ENCODE assay signal across 23 cellular contexts in the genomic region with DNA sequence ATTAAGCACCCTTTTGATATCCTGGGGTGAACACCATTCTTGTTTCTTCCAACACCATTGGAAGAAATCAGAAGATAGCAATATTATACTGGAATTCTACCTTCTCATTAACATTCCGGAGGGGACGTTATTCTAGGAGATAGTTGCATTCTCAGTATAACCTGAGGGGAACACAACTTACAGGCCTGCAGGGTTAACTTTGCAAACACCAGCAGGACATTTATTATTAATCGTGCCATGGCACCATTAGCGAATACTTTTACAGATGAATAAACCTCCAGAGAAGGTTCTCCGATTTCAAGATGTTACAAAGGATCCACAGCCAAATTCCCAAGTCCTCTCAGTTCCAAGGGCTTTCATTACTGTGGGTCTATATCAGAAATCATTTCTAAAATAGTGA.
"Had no signal": no experiment of that assay in that cellular context is flagged by ENCODE, and none has a peak within 500 bp of the region (broad histone marks: within the 10 kb centered on the region; RNA-seq: fewer than 3 reads in every experiment).

No MANE protein-coding gene starts in this region.

- H3K27ac Mint-ChIP-seq: stimulated activated effector memory CD8-positive, alpha-beta T cell treated with anti-CD3 and anti-CD28 coated beads, Interleukin-12 subunit alpha, Interleukin-12 subunit beta, amount 100 ng/mL, for 72 hours; stimulated activated memory B cell treated with anti-CD40 and anti-IgM and Interleukin-4, amounts not matched to agents 10 μg/mL and 1 μg/mL and 100 μg/mL, for 72 hours; stimulated activated naive B cell treated with anti-CD40 and anti-IgM and Interleukin-4, amounts not matched to agents 10 μg/mL and 1 μg/mL and 100 μg/mL, for 72 hours; stimulated activated naive CD8-positive, alpha-beta T cell treated with anti-CD3 and anti-CD28 coated beads, Interleukin-15, amount 100 ng/mL, for 72 hours; stimulated activated naive CD8-positive, alpha-beta T cell treated with anti-CD3 and anti-CD28 coated beads, Interleukin-15, Interleukin-2, amounts not matched to agents 100 ng/mL and 50 ng/mL, for 24 hours; type B pancreatic cell had no signal

- DNase-seq: stimulated activated CD4-positive, alpha-beta T cell treated with anti-CD3 and anti-CD28 coated beads, Interleukin-2, amount 100 ng/mL, for 48 hours; stimulated activated CD4-positive, alpha-beta T cell treated with anti-CD3 and anti-CD28 coated beads, Interleukin-4, amount 100 ng/mL, for 1 hour; stimulated activated CD4-positive, alpha-beta T cell treated with anti-CD3 and anti-CD28 coated beads, Interleukin-4, amount 100 ng/mL, for 24 hours; stimulated activated CD4-positive, alpha-beta T cell treated with anti-CD3 and anti-CD28 coated beads, Interleukin-4, amount 100 ng/mL, for 4 hours; stimulated activated CD8-positive, alpha-beta memory T cell treated with anti-CD3 and anti-CD28 coated beads, Interleukin-4, amount 100 ng/mL, for 48 hours; stimulated activated naive B cell treated with anti-CD40 and anti-IgM and Interleukin-4, amounts not matched to agents 10 μg/mL and 1 μg/mL and 100 μg/mL, for 72 hours; stimulated activated naive CD4-positive, alpha-beta T cell; stimulated activated naive CD4-positive, alpha-beta T cell treated with Interleukin-2 at 50 U/mL for 16 hours; stimulated activated naive CD8-positive, alpha-beta T cell treated with anti-CD3 and anti-CD28 coated beads, Interleukin-15, amount 100 ng/mL, for 72 hours; stimulated activated naive CD8-positive, alpha-beta T cell treated with anti-CD3 and anti-CD28 coated beads, Interleukin-15, Interleukin-2, amounts not matched to agents 100 U/mL and 50 U/mL, for 24 hours; stomach; substantia nigra; testis; thyroid gland; tibial artery; transverse colon; upper lobe of left lung; upper lobe of right lung; uterus had no signal

- H3K27me3 Mint-ChIP-seq: stimulated activated memory B cell treated with anti-CD40 and anti-IgM and Interleukin-4, amounts not matched to agents 10 μg/mL and 1 μg/mL and 100 μg/mL, for 72 hours; type B pancreatic cell had no signal

- H3K36me3 Mint-ChIP-seq: stimulated activated effector memory CD8-positive, alpha-beta T cell treated with anti-CD3 and anti-CD28 coated beads, Interleukin-12 subunit alpha, Interleukin-12 subunit beta, amount 100 ng/mL, for 72 hours; stimulated activated memory B cell treated with anti-CD40 and anti-IgM and Interleukin-4, amounts not matched to agents 10 μg/mL and 1 μg/mL and 100 μg/mL, for 72 hours; stimulated activated naive B cell treated with anti-CD40 and anti-IgM and Interleukin-4, amounts not matched to agents 10 μg/mL and 1 μg/mL and 100 μg/mL, for 72 hours; type B pancreatic cell had no signal

- H3K4me1 Mint-ChIP-seq: stimulated activated effector memory CD8-positive, alpha-beta T cell treated with anti-CD3 and anti-CD28 coated beads, Interleukin-12 subunit alpha, Interleukin-12 subunit beta, amount 100 ng/mL, for 72 hours; stimulated activated memory B cell treated with anti-CD40 and anti-IgM and Interleukin-4, amounts not matched to agents 10 μg/mL and 1 μg/mL and 100 μg/mL, for 72 hours; stimulated activated naive B cell treated with anti-CD40 and anti-IgM and Interleukin-4, amounts not matched to agents 10 μg/mL and 1 μg/mL and 100 μg/mL, for 72 hours; stimulated activated naive CD8-positive, alpha-beta T cell treated with anti-CD3 and anti-CD28 coated beads, Interleukin-15, amount 100 ng/mL, for 72 hours had no signal

- ATAC-seq: stimulated activated effector memory CD8-positive, alpha-beta T cell treated with anti-CD3 and anti-CD28 coated beads, Interleukin-12 subunit alpha, Interleukin-12 subunit beta, amount 100 ng/mL, for 72 hours; stimulated activated memory B cell treated with anti-CD40 and anti-IgM and Interleukin-4, amounts not matched to agents 10 μg/mL and 1 μg/mL and 100 μg/mL, for 72 hours; stimulated activated naive B cell treated with anti-CD40 and anti-IgM and Interleukin-4, amounts not matched to agents 10 μg/mL and 1 μg/mL and 100 μg/mL, for 72 hours; stimulated activated naive CD8-positive, alpha-beta T cell treated with anti-CD3 and anti-CD28 coated beads, Interleukin-15, amount 100 ng/mL, for 72 hours; stimulated activated naive CD8-positive, alpha-beta T cell treated with anti-CD3 and anti-CD28 coated beads, Interleukin-15, Interleukin-2, amounts not matched to agents 100 U/mL and 50 U/mL, for 24 hours; upper lobe of right lung had no signal

- H3K9me3 Mint-ChIP-seq: stimulated activated effector memory CD8-positive, alpha-beta T cell treated with anti-CD3 and anti-CD28 coated beads, Interleukin-12 subunit alpha, Interleukin-12 subunit beta, amount 100 ng/mL, for 72 hours; stimulated activated memory B cell treated with anti-CD40 and anti-IgM and Interleukin-4, amounts not matched to agents 10 μg/mL and 1 μg/mL and 100 μg/mL, for 72 hours; stimulated activated naive B cell treated with anti-CD40 and anti-IgM and Interleukin-4, amounts not matched to agents 10 μg/mL and 1 μg/mL and 100 μg/mL, for 72 hours; stimulated activated naive CD8-positive, alpha-beta T cell treated with anti-CD3 and anti-CD28 coated beads, Interleukin-15, amount 100 ng/mL, for 72 hours; stimulated activated naive CD8-positive, alpha-beta T cell treated with anti-CD3 and anti-CD28 coated beads, Interleukin-15, Interleukin-2, amounts not matched to agents 100 ng/mL and 50 ng/mL, for 24 hours; type B pancreatic cell had no signal

- H3K4me3 Mint-ChIP-seq: stimulated activated effector memory CD8-positive, alpha-beta T cell treated with anti-CD3 and anti-CD28 coated beads, Interleukin-12 subunit alpha, Interleukin-12 subunit beta, amount 100 ng/mL, for 72 hours; stimulated activated memory B cell treated with anti-CD40 and anti-IgM and Interleukin-4, amounts not matched to agents 10 μg/mL and 1 μg/mL and 100 μg/mL, for 72 hours; stimulated activated naive B cell treated with anti-CD40 and anti-IgM and Interleukin-4, amounts not matched to agents 10 μg/mL and 1 μg/mL and 100 μg/mL, for 72 hours; stimulated activated naive CD8-positive, alpha-beta T cell treated with anti-CD3 and anti-CD28 coated beads, Interleukin-15, amount 100 ng/mL, for 72 hours; stimulated activated naive CD8-positive, alpha-beta T cell treated with anti-CD3 and anti-CD28 coated beads, Interleukin-15, Interleukin-2, amounts not matched to agents 100 ng/mL and 50 ng/mL, for 24 hours; type B pancreatic cell had no signal
